Comparison of ENCODE assay signal across 1 cellular context in the genomic region with DNA sequence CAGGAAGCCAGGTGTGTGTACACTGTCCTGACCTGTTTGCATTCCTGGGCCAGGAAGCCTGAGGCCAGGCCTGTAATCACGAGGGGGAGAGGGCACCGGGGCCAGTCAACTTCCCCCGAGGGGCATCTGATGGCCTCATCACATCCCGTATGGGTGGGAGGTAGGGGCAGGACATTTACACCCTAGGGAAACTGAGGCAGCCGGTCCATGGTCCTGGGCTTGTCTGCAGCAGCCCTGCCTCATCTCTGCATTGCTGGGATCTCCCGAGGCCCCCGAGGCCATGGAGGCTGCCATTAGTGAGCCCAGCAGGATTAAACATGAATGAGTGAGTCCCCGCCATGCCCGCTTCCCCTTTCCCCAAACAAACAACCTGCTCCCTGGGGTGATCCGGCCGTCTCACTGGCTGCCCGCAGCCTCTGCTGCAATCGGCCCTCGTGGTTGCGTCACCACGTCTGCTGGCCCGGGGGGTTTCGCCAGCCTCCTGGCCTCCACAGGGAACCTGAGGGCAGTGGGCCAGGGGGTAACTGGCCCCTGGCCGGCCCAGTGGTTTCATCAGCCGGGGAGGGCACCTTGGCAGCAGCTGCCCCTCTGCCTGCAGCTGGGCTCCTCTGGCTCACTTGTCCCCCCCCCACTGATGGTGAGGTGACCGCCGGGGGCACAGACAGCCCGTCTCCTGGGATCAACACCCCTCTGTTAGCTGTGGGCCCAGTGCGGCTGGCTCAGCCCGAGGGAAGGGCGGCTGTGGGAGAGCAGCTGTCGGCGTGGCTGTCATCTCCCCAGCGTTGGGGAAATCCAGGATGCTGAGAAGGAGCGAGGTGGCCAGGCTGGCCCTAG.
TF ChIP-seq lines count a peak whose summit lies in the region.

No MANE protein-coding gene starts in this region.

TF ChIP-seq in HepG2, 621 proteins besides CTCF, POLR2A, EP300 and RAD21 (continued from another document and continues in another):
- TF ChIP-seq, protein P1, sequence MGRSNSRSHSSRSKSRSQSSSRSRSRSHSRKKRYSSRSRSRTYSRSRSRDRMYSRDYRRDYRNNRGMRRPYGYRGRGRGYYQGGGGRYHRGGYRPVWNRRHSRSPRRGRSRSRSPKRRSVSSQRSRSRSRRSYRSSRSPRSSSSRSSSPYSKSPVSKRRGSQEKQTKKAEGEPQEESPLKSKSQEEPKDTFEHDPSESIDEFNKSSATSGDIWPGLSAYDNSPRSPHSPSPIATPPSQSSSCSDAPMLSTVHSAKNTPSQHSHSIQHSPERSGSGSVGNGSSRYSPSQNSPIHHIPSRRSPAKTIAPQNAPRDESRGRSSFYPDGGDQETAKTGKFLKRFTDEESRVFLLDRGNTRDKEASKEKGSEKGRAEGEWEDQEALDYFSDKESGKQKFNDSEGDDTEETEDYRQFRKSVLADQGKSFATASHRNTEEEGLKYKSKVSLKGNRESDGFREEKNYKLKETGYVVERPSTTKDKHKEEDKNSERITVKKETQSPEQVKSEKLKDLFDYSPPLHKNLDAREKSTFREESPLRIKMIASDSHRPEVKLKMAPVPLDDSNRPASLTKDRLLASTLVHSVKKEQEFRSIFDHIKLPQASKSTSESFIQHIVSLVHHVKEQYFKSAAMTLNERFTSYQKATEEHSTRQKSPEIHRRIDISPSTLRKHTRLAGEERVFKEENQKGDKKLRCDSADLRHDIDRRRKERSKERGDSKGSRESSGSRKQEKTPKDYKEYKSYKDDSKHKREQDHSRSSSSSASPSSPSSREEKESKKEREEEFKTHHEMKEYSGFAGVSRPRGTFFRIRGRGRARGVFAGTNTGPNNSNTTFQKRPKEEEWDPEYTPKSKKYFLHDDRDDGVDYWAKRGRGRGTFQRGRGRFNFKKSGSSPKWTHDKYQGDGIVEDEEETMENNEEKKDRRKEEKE (IDR thresholded peaks at IDR 0.05), result no peak
- TF ChIP-seq ZBTB39 (CRISPR knock-in tag; IDR thresholded peaks at IDR 0.05) (peak; percentile 55; the same call in 1 of the 2 replicates), ZNF512 (CRISPR knock-in tag; IDR thresholded peaks at IDR 0.05) (no peak), ZNF776 (CRISPR knock-in tag; IDR thresholded peaks at IDR 0.05) (peak; percentile 42; the same call in 1 of the 2 replicates), ARHGAP35 (CRISPR knock-in tag; IDR thresholded peaks at IDR 0.05; ENCODE audit: borderline replicate concordance) (no peak; the same call in 1 of the 2 replicates), ZNF333 (CRISPR knock-in tag; IDR thresholded peaks at IDR 0.05; ENCODE audit: borderline replicate concordance) (peak; percentile 56; the same call in 1 of the 2 replicates), TGIF2 (CRISPR knock-in tag; IDR thresholded peaks at IDR 0.05) (peak; percentile 38), ATF1 (CRISPR knock-in tag; IDR thresholded peaks at IDR 0.05) (no peak), HOXA7 (CRISPR knock-in tag; IDR thresholded peaks at IDR 0.05) (no peak), SETDB1 (CRISPR knock-in tag; IDR thresholded peaks at IDR 0.05; ENCODE audit: borderline replicate concordance) (no peak), PCBP1 (IDR thresholded peaks at IDR 0.05; ENCODE audit: borderline replicate concordance, low read depth, low read length) (peak; percentile 86; the same call in 1 of the 2 replicates), JUN (CRISPR knock-in tag; IDR thresholded peaks at IDR 0.05) (peak; percentile 3; the same call in 1 of the 2 replicates), HIC2 (CRISPR knock-in tag; IDR thresholded peaks at IDR 0.05; ENCODE audit: low read depth) (peak; percentile 97), MATR3 (CRISPR knock-in tag; IDR thresholded peaks at IDR 0.05) (no peak), FLYWCH1 (CRISPR knock-in tag; IDR thresholded peaks at IDR 0.05) (no peak), HDAC6 (IDR thresholded peaks at IDR 0.05; ENCODE audit: low read depth, low read length) (no peak), ZNF124 (CRISPR knock-in tag; IDR thresholded peaks at IDR 0.05) (no peak), FOXC1 (CRISPR knock-in tag; IDR thresholded peaks at IDR 0.05; ENCODE audit: borderline replicate concordance) (peak; percentile 31; the same call in 1 of the 2 replicates), ZSCAN12 (CRISPR knock-in tag; IDR thresholded peaks at IDR 0.05) (no peak; the same call in 1 of the 2 replicates), ZNF451 (CRISPR knock-in tag; IDR thresholded peaks at IDR 0.05) (peak; percentile 65), ATF7-NPFF (CRISPR knock-in tag; IDR thresholded peaks at IDR 0.05; ENCODE audit: low read depth) (peak; percentile 22; the same call in 1 of the 2 replicates), CBX5 (CRISPR knock-in tag; IDR thresholded peaks at IDR 0.05; ENCODE audit: borderline replicate concordance) (0 out of 2 replicates have a peak, but pooled peaks have one; percentile 88), FOSL1 (CRISPR knock-in tag; IDR thresholded peaks at IDR 0.05; ENCODE audit: borderline replicate concordance) (no peak), ZFP36 (IDR thresholded peaks at IDR 0.05; ENCODE audit: borderline replicate concordance, low read depth, low read length, partially characterized antibody) (no peak), ZSCAN22 (CRISPR knock-in tag; IDR thresholded peaks at IDR 0.05) (no peak), SKI (IDR thresholded peaks at IDR 0.05; ENCODE audit: partially characterized antibody) (peak; percentile 94), SP5 (CRISPR knock-in tag; IDR thresholded peaks at IDR 0.05; ENCODE audit: borderline replicate concordance, low read depth) (peak; percentile 98), RXRB (CRISPR knock-in tag; IDR thresholded peaks at IDR 0.05; ENCODE audit: borderline replicate concordance) (peak; percentile 95), PRPF4 (IDR thresholded peaks at IDR 0.05; ENCODE audit: low read depth, low read length, poor library complexity, severe bottlenecking) (no peak), ZNF558 (CRISPR knock-in tag; IDR thresholded peaks at IDR 0.05; ENCODE audit: borderline replicate concordance) (peak; percentile 85), ZNF432 (CRISPR knock-in tag; IDR thresholded peaks at IDR 0.05; ENCODE audit: borderline replicate concordance) (no peak), MEF2D (CRISPR knock-in tag; IDR thresholded peaks at IDR 0.05) (peak; percentile 87), POGZ (CRISPR knock-in tag; IDR thresholded peaks at IDR 0.05) (peak; percentile 67), ZNF414 (CRISPR knock-in tag; IDR thresholded peaks at IDR 0.05) (peak; percentile 97), SNAPC5 (CRISPR knock-in tag; IDR thresholded peaks at IDR 0.05; ENCODE audit: borderline replicate concordance) (peak; percentile 84; the same call in 1 of the 2 replicates), ZBTB14 (CRISPR knock-in tag; IDR thresholded peaks at IDR 0.05) (no peak; the same call in 1 of the 2 replicates), MAFG (CRISPR knock-in tag; IDR thresholded peaks at IDR 0.05) (no peak), ZBTB3 (CRISPR knock-in tag; IDR thresholded peaks at IDR 0.05; ENCODE audit: borderline replicate concordance, low read depth) (no peak; the same call in 1 of the 2 replicates), ZNF350 (CRISPR knock-in tag; IDR thresholded peaks at IDR 0.05; ENCODE audit: borderline replicate concordance, low read depth) (peak; percentile 96), ZNF547 (CRISPR knock-in tag; IDR thresholded peaks at IDR 0.05) (peak; percentile 72; the same call in 1 of the 2 replicates), NR2F2 (IDR thresholded peaks at IDR 0.05; ENCODE audit: borderline replicate concordance, low read depth) (no peak), RAD51 (IDR thresholded peaks at IDR 0.05; ENCODE audit: borderline replicate concordance) (no peak)
- TF ChIP-seq, protein P2, sequence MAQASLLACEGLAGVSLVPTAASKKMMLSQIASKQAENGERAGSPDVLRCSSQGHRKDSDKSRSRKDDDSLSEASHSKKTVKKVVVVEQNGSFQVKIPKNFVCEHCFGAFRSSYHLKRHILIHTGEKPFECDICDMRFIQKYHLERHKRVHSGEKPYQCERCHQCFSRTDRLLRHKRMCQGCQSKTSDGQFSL (CRISPR knock-in tag; IDR thresholded peaks at IDR 0.05), result peak; percentile 95
- TF ChIP-seq, protein P3, sequence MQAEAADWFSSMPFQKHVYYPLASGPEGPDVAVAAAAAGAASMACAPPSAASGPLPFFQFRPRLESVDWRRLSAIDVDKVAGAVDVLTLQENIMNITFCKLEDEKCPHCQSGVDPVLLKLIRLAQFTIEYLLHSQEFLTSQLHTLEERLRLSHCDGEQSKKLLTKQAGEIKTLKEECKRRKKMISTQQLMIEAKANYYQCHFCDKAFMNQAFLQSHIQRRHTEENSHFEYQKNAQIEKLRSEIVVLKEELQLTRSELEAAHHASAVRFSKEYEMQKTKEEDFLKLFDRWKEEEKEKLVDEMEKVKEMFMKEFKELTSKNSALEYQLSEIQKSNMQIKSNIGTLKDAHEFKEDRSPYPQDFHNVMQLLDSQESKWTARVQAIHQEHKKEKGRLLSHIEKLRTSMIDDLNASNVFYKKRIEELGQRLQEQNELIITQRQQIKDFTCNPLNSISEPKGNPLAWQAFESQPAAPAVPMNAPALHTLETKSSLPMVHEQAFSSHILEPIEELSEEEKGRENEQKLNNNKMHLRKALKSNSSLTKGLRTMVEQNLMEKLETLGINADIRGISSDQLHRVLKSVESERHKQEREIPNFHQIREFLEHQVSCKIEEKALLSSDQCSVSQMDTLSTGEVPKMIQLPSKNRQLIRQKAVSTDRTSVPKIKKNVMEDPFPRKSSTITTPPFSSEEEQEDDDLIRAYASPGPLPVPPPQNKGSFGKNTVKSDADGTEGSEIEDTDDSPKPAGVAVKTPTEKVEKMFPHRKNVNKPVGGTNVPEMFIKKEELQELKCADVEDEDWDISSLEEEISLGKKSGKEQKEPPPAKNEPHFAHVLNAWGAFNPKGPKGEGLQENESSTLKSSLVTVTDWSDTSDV (CRISPR knock-in tag; IDR thresholded peaks at IDR 0.05), result peak; percentile 90
- TF ChIP-seq, protein P4, sequence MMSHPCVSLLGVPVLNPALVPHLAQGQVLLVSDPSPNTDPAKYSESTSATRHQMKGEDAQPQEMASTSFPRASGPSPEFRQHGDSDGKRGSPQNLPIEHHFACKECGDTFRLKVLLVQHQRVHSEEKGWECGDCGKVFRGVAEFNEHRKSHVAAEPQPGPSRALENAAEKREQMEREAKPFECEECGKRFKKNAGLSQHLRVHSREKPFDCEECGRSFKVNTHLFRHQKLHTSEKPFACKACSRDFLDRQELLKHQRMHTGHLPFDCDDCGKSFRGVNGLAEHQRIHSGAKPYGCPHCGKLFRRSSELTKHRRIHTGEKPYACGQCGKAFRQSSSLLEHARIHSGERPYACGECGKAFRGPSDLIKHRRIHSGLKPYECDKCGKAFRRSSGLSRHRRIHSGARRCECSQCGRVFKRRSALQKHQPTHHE (CRISPR knock-in tag; IDR thresholded peaks at IDR 0.05; ENCODE audit: borderline replicate concordance), result no peak; the same call in 1 of the 2 replicates
